ENCODE assay signal across 1 cellular context in genomic region chr13:28129911-28130693, GRCh38.
A peak's percentile ranks its signal among the peaks of the same experiment; 100 is the strongest.
TF ChIP-seq lines count a peak whose summit lies in the region.

No MANE protein-coding gene starts in this region.

TF ChIP-seq in K562, 482 proteins besides CTCF, POLR2A, EP300 and RAD21 (continued from another document):
- no peak for TF ChIP-seq GTF2F1 (IDR thresholded peaks at IDR 0.05; ENCODE audit: low read depth, low read length)
- no peak for TF ChIP-seq ARID4B (CRISPR knock-in tag; IDR thresholded peaks at IDR 0.05)
- TF ChIP-seq RFX1 (IDR thresholded peaks at IDR 0.05) = peak; percentile 30; the same call in 1 of the 2 replicates
- TF ChIP-seq POLR2AphosphoS5 (IDR thresholded peaks at IDR 0.05; ENCODE audit: control insufficient read depth, insufficient read depth, low read depth, low read length) = no peak
